Comparison of ENCODE assay signal across 21 cellular contexts in the genomic region with DNA sequence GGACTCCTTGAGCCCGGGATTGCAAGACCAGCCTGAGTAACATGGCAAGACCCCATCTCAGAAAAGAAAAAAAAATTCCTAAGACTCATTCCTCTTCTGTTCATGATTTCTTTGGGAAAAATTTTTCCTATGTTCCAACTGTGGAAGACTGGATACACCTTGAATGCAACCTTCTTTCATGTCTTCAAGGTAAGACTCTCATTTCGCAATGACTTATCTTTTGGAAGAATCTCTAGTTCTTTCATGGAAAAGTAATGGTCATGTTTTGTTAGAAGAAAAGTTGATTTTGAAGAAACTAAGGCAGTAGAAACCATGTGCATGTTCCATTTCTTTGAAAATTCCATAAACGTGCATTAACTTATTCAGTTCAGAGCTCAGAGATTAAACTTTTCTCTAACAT.
"Had no signal": no experiment of that assay in that cellular context is flagged by ENCODE, and none has a peak within 500 bp of the region (broad histone marks: within the 10 kb centered on the region; RNA-seq: fewer than 3 reads in every experiment).

No MANE protein-coding gene starts in this region.

- ATAC-seq: esophagus mucosa; heart left ventricle; left colon; sciatic nerve; stimulated activated naive B cell treated with anti-CD40 and anti-IgM and Interleukin-4, amounts not matched to agents 10 μg/mL and 1 μg/mL and 100 μg/mL, for 72 hours; upper lobe of right lung had no signal

- H3K4me1 Mint-ChIP-seq: naive B cell had no signal

- H3K4me3 ChIP-seq: dorsolateral prefrontal cortex, heart left ventricle, spleen, testis, tibial nerve, upper lobe of right lung, vagina had no signal

- H3K36me3 Mint-ChIP-seq: naive B cell; stimulated activated naive B cell treated with anti-CD40 and anti-IgM and Interleukin-4, amounts not matched to agents 10 μg/mL and 1 μg/mL and 100 μg/mL, for 72 hours had no signal

- H3K9me3 Mint-ChIP-seq: stimulated activated naive B cell treated with anti-CD40 and anti-IgM and Interleukin-4, amounts not matched to agents 10 μg/mL and 1 μg/mL and 100 μg/mL, for 72 hours had no signal

- H3K9me3 ChIP-seq: heart left ventricle, spleen, testis, tibial nerve, upper lobe of right lung, vagina had no signal

- H3K27me3 ChIP-seq: heart left ventricle, testis, tibial nerve, upper lobe of right lung, vagina had no signal

- H3K36me3 ChIP-seq: spleen, tibial nerve, upper lobe of right lung, vagina had no signal

- FAIRE-seq: frontal cortex had no signal

- H3K4me1 ChIP-seq: spleen, testis, upper lobe of right lung, vagina had no signal

- H3K27ac Mint-ChIP-seq: stimulated activated naive B cell treated with anti-CD40 and anti-IgM and Interleukin-4, amounts not matched to agents 10 μg/mL and 1 μg/mL and 100 μg/mL, for 72 hours had no signal

- H3K27ac ChIP-seq: dorsolateral prefrontal cortex, heart left ventricle, spleen, testis, tibial nerve, upper lobe of right lung, vagina had no signal

- DNase-seq: dorsolateral prefrontal cortex; effector CD8-positive, alpha-beta T cell; heart left ventricle; hippocampal formation; left colon; mesendoderm; naive B cell; posterior cingulate gyrus; spleen; stimulated activated CD4-positive, alpha-beta T cell treated with anti-CD3 and anti-CD28 coated beads, Interleukin-15, amount 100 ng/mL, for 24 hours; stimulated activated CD4-positive, alpha-beta T cell treated with anti-CD3 and anti-CD28 coated beads, Interleukin-1b, Interleukin-23, amount 100 ng/mL, for 48 hours; stimulated activated CD4-positive, alpha-beta T cell treated with anti-CD3 and anti-CD28 coated beads, Interleukin-4, amount 100 ng/mL, for 4 hours; stimulated activated naive B cell treated with anti-CD40 and anti-IgM and Interleukin-4, amounts not matched to agents 10 μg/mL and 1 μg/mL and 100 μg/mL, for 72 hours; stimulated activated naive CD8-positive, alpha-beta T cell treated with anti-CD3 and anti-CD28 coated beads, Interleukin-15, amount 100 ng/mL, for 72 hours; testis; upper lobe of right lung had no signal

- H3K4me3 Mint-ChIP-seq: naive B cell; stimulated activated naive B cell treated with anti-CD40 and anti-IgM and Interleukin-4, amounts not matched to agents 10 μg/mL and 1 μg/mL and 100 μg/mL, for 72 hours had no signal
